9 cellular contexts compared by ENCODE assay signal in the genomic region with DNA sequence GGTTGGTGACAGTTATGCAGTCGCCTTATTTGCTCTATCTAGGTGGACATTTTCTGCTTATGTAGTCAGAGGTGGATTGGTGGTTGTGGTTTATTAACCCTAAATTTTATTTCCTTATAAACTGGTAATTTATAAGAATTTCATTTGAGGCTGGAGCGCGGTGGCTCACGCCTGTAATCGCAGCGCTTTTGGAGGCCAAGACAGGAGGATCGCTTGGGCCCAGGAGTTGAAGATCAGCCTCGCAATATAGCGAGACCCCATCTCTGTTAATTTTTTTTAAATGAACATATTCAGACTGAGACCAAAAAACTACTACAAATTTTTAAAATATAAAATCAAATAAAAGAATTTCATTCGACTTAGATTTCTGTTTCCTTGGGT. TPM values are rescaled to one million over a fixed set of nuclear protein-coding genes. Genes with fewer than 3 reads are reported as not detected.
A peak's percentile ranks its signal among the peaks of the same experiment; 100 is the strongest.
DNase-seq lines count a peak whose midpoint lies in the region; ATAC-seq, FAIRE-seq and TF ChIP-seq lines count a peak whose summit lies in the region.
"Had no signal": no experiment of that assay in that cellular context is flagged by ENCODE, and none has a peak within 500 bp of the region (broad histone marks: within the 10 kb centered on the region; RNA-seq: fewer than 3 reads in every experiment).

No MANE protein-coding gene starts in this region.

- H3K27me3 Mint-ChIP-seq in activated naive CD4-positive, alpha-beta T cell treated with anti-CD3 and anti-CD28 coated beads, Interleukin-2, amount 10 ng/mL, durations not matched to agents 7 days and 5 days, result no peaks in the 10 kb centered on the region
- no peaks in the 10 kb centered on the region for H3K27me3 Mint-ChIP-seq in type B pancreatic cell

- H3K4me2 ChIP-seq in K562 (ENCODE audit: insufficient read depth, low read length), result peak overlapping the region; percentile 88

- H3K79me2 ChIP-seq in K562 (ENCODE audit: control insufficient read depth, insufficient read depth, low read length), result peaks cover 55% of the 10 kb centered on the region

- peak overlapping the region; percentile 82 for H3K4me3 Mint-ChIP-seq in activated naive CD4-positive, alpha-beta T cell treated with anti-CD3 and anti-CD28 coated beads, Interleukin-2, amount 10 ng/mL, durations not matched to agents 7 days and 5 days
- H3K4me3 Mint-ChIP-seq in type B pancreatic cell, result peak overlapping the region; percentile 97

- no peak for TF ChIP-seq RAD21 in K562 (CRISPR knock-in tag; conservative IDR thresholded peaks at IDR 0.05 in 1 of 2, IDR thresholded peaks at IDR 0.05 in 1 of 2)

- no peaks in the 10 kb centered on the region for H3K9me1 ChIP-seq in K562 (ENCODE audit: control insufficient read depth, insufficient read depth, low read length)

- H3K4me3 ChIP-seq in K562 (peak overlapping the region; percentile 89), lung (peak overlapping the region; percentile 93)

- peaks cover 5% of the 10 kb centered on the region; the same call in 1 of the 2 replicates for H3K9me3 ChIP-seq in K562 (replicated peaks; ENCODE audit: control insufficient read depth, insufficient read depth, low read depth, low read length)
- no peaks in the 10 kb centered on the region for H3K9me3 ChIP-seq in lung (ENCODE audit: control insufficient read depth in 2 of 2, insufficient read depth in 1 of 2, low read length in 1 of 2)

- no peak for DNase-seq in activated naive CD4-positive, alpha-beta T cell treated with anti-CD3 and anti-CD28 coated beads, Interleukin-2, amount 10 ng/mL, durations not matched to agents 7 days and 5 days
- DNase-seq in activated naive CD4-positive, alpha-beta T cell treated with anti-CD3 and anti-CD28 coated beads, Interleukin-2, amount 50 U/mL, for 16 hours, result no peak
- DNase-seq in K562 (ENCODE audit: extremely low read depth in 1 of 4, low spot score in 3 of 4), result peak in 1 of 4 experiments; percentile 33
- no peak for DNase-seq in lung (ENCODE audit: low spot score)
- no peak for DNase-seq in type B pancreatic cell (ENCODE audit: extremely low spot score, unreplicated experiment)
- no peak for DNase-seq in GM10248 (ENCODE audit: extremely low spot score)
- DNase-seq in stimulated activated CD4-positive, alpha-beta T cell treated with anti-CD3 and anti-CD28 coated beads, Interleukin-1b, Interleukin-23, amount 100 ng/mL, for 48 hours, result no peak
- no peak for DNase-seq in SW 1271 (lab: John Stamatoyannopoulos, UW)

- CTCF ChIA-PET in activated naive CD4-positive, alpha-beta T cell treated with anti-CD3 and anti-CD28 coated beads, Interleukin-2, amount 10 ng/mL, durations not matched to agents 7 days and 5 days (lab: Charles Lee), result no interaction called here
- CTCF ChIA-PET in K562 (lab: Yijun Ruan, JAX; ENCODE audit: low intra/inter-chr PET ratio), result interaction anchor here (1.1 kb wide), 1 partner anchor 38 kb away, joined by 3 read pairs; no protein-coding TSS in a partner anchor
- CTCF ChIA-PET in GM10248 (lab: Yijun Ruan, JAX), result interaction anchor here (0.9 kb wide), 1 partner anchor 102 kb away, joined by 3 read pairs; no protein-coding TSS in a partner anchor

- H2AFZ ChIP-seq in K562 (ENCODE audit: low read depth, low read length), result peak overlapping the region; percentile 96

- peaks cover 5% of the 10 kb centered on the region for H3K9me3 Mint-ChIP-seq in activated naive CD4-positive, alpha-beta T cell treated with anti-CD3 and anti-CD28 coated beads, Interleukin-2, amount 10 ng/mL, durations not matched to agents 7 days and 5 days
- peaks cover 15% of the 10 kb centered on the region for H3K9me3 Mint-ChIP-seq in type B pancreatic cell

- H3K9ac ChIP-seq in K562 (ENCODE audit: insufficient read depth in 1 of 2, low read depth in 2 of 2, low read length in 2 of 2), result peak overlapping the region; percentile 96 to 98

- TF ChIP-seq CTCF in K562 (IDR thresholded peaks at IDR 0.05 in 2 of 3, conservative IDR thresholded peaks at IDR 0.05 in 1 of 3; ENCODE audit: insufficient read depth in 2 of 3, low read depth in 1 of 3, low read length in 3 of 3) (no peak), lung (IDR thresholded peaks at IDR 0.05; ENCODE audit: control extremely low read depth, extremely low read depth) (no peak), type B pancreatic cell (conservative IDR thresholded peaks at IDR 0.05) (no peak), GM10248 (IDR thresholded peaks at IDR 0.05; ENCODE audit: control extremely low read depth, extremely low read depth, low read depth, missing control alignments) (no peak)

- H3K36me3 Mint-ChIP-seq in activated naive CD4-positive, alpha-beta T cell treated with anti-CD3 and anti-CD28 coated beads, Interleukin-2, amount 10 ng/mL, durations not matched to agents 7 days and 5 days, result peaks cover 15% of the 10 kb centered on the region
- H3K36me3 Mint-ChIP-seq in type B pancreatic cell, result peaks cover 38% of the 10 kb centered on the region

- ATAC-seq in K562, result no peak
- no peak for ATAC-seq in lung (ENCODE audit: insufficient read depth, low FRiP score)

- H3K4me1 ChIP-seq in K562 (replicated peaks in 1 of 2; ENCODE audit: control insufficient read depth in 2 of 2, insufficient read depth in 2 of 2, low read length in 2 of 2) (peaks cover 7 to 15% of the 10 kb centered on the region in 2 experiments), lung (ENCODE audit: control insufficient read depth in 2 of 2, insufficient read depth in 2 of 2, low read length in 2 of 2) (peaks cover 4 to 10% of the 10 kb centered on the region in 2 donors)

- H3K4me1 Mint-ChIP-seq in activated naive CD4-positive, alpha-beta T cell treated with anti-CD3 and anti-CD28 coated beads, Interleukin-2, amount 10 ng/mL, durations not matched to agents 7 days and 5 days, result peaks cover 30% of the 10 kb centered on the region
- H3K4me1 Mint-ChIP-seq in type B pancreatic cell (ENCODE audit: unreplicated experiment), result peaks cover 13% of the 10 kb centered on the region

- intact Hi-C loops in K562 (cut with micrococcal nuclease), result no loop called here

- H3K27ac Mint-ChIP-seq in activated naive CD4-positive, alpha-beta T cell treated with anti-CD3 and anti-CD28 coated beads, Interleukin-2, amount 10 ng/mL, durations not matched to agents 7 days and 5 days, result peak overlapping the region; percentile 81
- peak overlapping the region; percentile 96 for H3K27ac Mint-ChIP-seq in type B pancreatic cell

- no peaks in the 10 kb centered on the region for H4K20me1 ChIP-seq in K562 (replicated peaks; ENCODE audit: control insufficient read depth, insufficient read depth, low read length)

- no peak for FAIRE-seq in K562 (lab: Jason Lieb, UNC)
- FAIRE-seq: colon had no signal

- WGBS in K562 (ENCODE audit: insufficient coverage, low coverage, missing lambda C conversion rate), result 7% methylated on average over 10 of the region's 10 CpGs
- 59 to 66% methylated on average over 10 of the region's 10 CpGs for WGBS in lung, 2 donors

- TF ChIP-seq POLR2A in K562 (conservative IDR thresholded peaks at IDR 0.05), result no peak

- no peak for TF ChIP-seq EP300 in K562 (IDR thresholded peaks at IDR 0.05; ENCODE audit: low read length)

- in situ Hi-C loops in K562 (cut with MboI), result no loop called here

- POLR2A ChIA-PET in K562 (lab: Yijun Ruan, JAX) (interaction anchor here (0.6 to 0.7 kb wide), 4 partner anchors 24 to 171 kb away, joined by 3 to 5 read pairs (median 4); no protein-coding TSS in a partner anchor), GM10248 (lab: Yijun Ruan, JAX) (no interaction called here)

- BruUV-seq in K562 (replicated peaks; lab: Mats Ljungman, UMichigan), result TSS peak; percentile 64

- peak overlapping the region; percentile 97 for H3K27ac ChIP-seq in K562 (ENCODE audit: extremely low read depth, low read depth, low read length)
- H3K27ac ChIP-seq in lung (ENCODE audit: low read depth in 1 of 2, low read length in 1 of 2), result peak overlapping the region in 1 of 2 donors; percentile 92

- H3K36me3 ChIP-seq in K562 (ENCODE audit: control insufficient read depth, insufficient read depth, low read length) (peaks cover 27% of the 10 kb centered on the region), lung (ENCODE audit: control insufficient read depth in 2 of 2, insufficient read depth in 2 of 2, low read length in 2 of 2) (peaks cover 0 to 2% of the 10 kb centered on the region in 2 donors)

- H3K27me3 ChIP-seq in K562 (ENCODE audit: control insufficient read depth in 2 of 2, insufficient read depth in 2 of 2, low read length in 2 of 2) (no peaks in the 10 kb centered on the region), lung (ENCODE audit: control insufficient read depth, insufficient read depth) (no peaks in the 10 kb centered on the region)

RNA-seq across cellular contexts. Expression of a gene that starts 0.8 kb away (rescaled TPM):
- total RNA-seq in K562 (2011; cell fraction: chromatin; rRNA removed; ENCODE audit: low replicate concordance), result 24.3 and 45.7 TPM in 2 replicates
- 18.7 and 22.2 TPM in 2 replicates for total RNA-seq in K562 (2011; cell fraction: nucleolus; rRNA removed)
- total RNA-seq in K562 (2011; cell fraction: nucleoplasm; rRNA removed), result 21.5 and 27.6 TPM in 2 replicates
- total RNA-seq in K562 (2014; rRNA removed) (7.0 and 7.5 TPM in 2 replicates), K562 (2014; rRNA removed; fragmentation: Illumina TruSeq; extraction: Trizol) (16.6 and 21.7 TPM in 2 replicates), K562 (2015; rRNA removed; fragmentation: Illumina TruSeq; extraction: Trizol) (13.1 and 14.3 TPM in 2 replicates), K562 (2021) (10.0 and 10.6 TPM in 2 replicates), lung (10 to 100 TPM; 10.2 to 30.6 TPM), type B pancreatic cell (ENCODE audit: low replicate concordance) (21.6 and 26.1 TPM in 2 replicates)
- polyA plus RNA-seq in K562 (2011; rRNA removed) (16.5 and 19.9 TPM in 2 replicates), K562 (2014; fragmentation: Illumina TruSeq; extraction: Trizol) (11.0 and 11.7 TPM in 2 replicates), K562 (2014; fragmentation: Nextera tagmentation; extraction: Ambion mirVana) (1 to 10 TPM; 6.6 to 6.9 TPM), K562 (2014; rRNA removed) (5.6 and 6.4 TPM in 2 replicates), lung (1 to 10 TPM; 4.8 to 7.4 TPM)
- polyA plus RNA-seq in K562 (2011; cell fraction: cytosol; rRNA removed), result 5.5 and 10.6 TPM in 2 replicates
- 9.8 and 12.6 TPM in 2 replicates for polyA plus RNA-seq in K562 (2011; cell fraction: nucleus; rRNA removed)
- 6.5 and 11.4 TPM in 2 replicates for polyA plus RNA-seq in K562 (2012)
- 30.8 and 38.6 TPM in 2 replicates for polyA minus RNA-seq in K562 (2011; rRNA and poly(A)+ RNA removed)
- polyA minus RNA-seq in K562 (2011; cell fraction: cytosol; rRNA and poly(A)+ RNA removed), result 9.9 and 10.5 TPM in 2 replicates
- polyA minus RNA-seq in K562 (2011; cell fraction: nucleus; rRNA and poly(A)+ RNA removed), result 5.8 and 14.1 TPM in 2 replicates

RNA-seq across cellular contexts. Expression of a gene that starts 20.6 kb away (rescaled TPM):
- total RNA-seq in K562 (2011; cell fraction: chromatin; rRNA removed; ENCODE audit: low replicate concordance), result not detected in 2 replicates
- total RNA-seq in K562 (2011; cell fraction: nucleolus; rRNA removed), result 0.53 and 0.67 TPM in 2 replicates
- total RNA-seq in K562 (2011; cell fraction: nucleoplasm; rRNA removed), result 0.69 TPM in 1 of 2 replicates, not detected in the other
- total RNA-seq in K562 (2014; rRNA removed), result 0.27 and 0.45 TPM in 2 replicates
- 0.29 and 0.41 TPM in 2 replicates for total RNA-seq in K562 (2014; rRNA removed; fragmentation: Illumina TruSeq; extraction: Trizol)
- total RNA-seq in K562 (2015; rRNA removed; fragmentation: Illumina TruSeq; extraction: Trizol), result 0.79 and 1.1 TPM in 2 replicates
- 0.62 and 0.85 TPM in 2 replicates for total RNA-seq in K562 (2021)
- polyA plus RNA-seq in K562 (2011; rRNA removed), result 0.26 and 1.0 TPM in 2 replicates
- 0.89 and 1.3 TPM in 2 replicates for polyA plus RNA-seq in K562 (2011; cell fraction: cytosol; rRNA removed)
- polyA plus RNA-seq in K562 (2011; cell fraction: nucleus; rRNA removed), result 0.58 and 1.1 TPM in 2 replicates
- 1.1 and 16.7 TPM in 2 replicates for polyA plus RNA-seq in K562 (2012)
- polyA plus RNA-seq in K562 (2014; fragmentation: Illumina TruSeq; extraction: Trizol), result 0.22 and 0.33 TPM in 2 replicates
- under 1 TPM in 1 of 2 experiments, not detected in 1; 0.06 TPM for polyA plus RNA-seq in K562 (2014; fragmentation: Nextera tagmentation; extraction: Ambion mirVana)
- 0.34 and 0.45 TPM in 2 replicates for polyA plus RNA-seq in K562 (2014; rRNA removed)
- polyA minus RNA-seq in K562 (2011; rRNA and poly(A)+ RNA removed), result 0.21 and 0.30 TPM in 2 replicates
- polyA minus RNA-seq in K562 (2011; cell fraction: cytosol; rRNA and poly(A)+ RNA removed), result not detected in 2 replicates
- polyA minus RNA-seq in K562 (2011; cell fraction: nucleus; rRNA and poly(A)+ RNA removed), result 0.33 TPM in 1 of 2 replicates, not detected in the other
- total RNA-seq in lung, result 100 to 1,000 TPM in 1 of 2 donors, 10 to 100 TPM in 1; 22.5 to 184 TPM
- 100 to 1,000 TPM in 1 of 2 donors, 10 to 100 TPM in 1; 95.6 to 301 TPM for polyA plus RNA-seq in lung
- total RNA-seq in type B pancreatic cell (ENCODE audit: low replicate concordance), result 3.2 and 6.0 TPM in 2 replicates

RNA-seq across cellular contexts. Expression of a gene that starts 39.1 kb away (rescaled TPM):
- 33.4 and 92.9 TPM in 2 replicates for total RNA-seq in K562 (2011; cell fraction: chromatin; rRNA removed; ENCODE audit: low replicate concordance)
- total RNA-seq in K562 (2011; cell fraction: nucleolus; rRNA removed), result 71.2 and 72.1 TPM in 2 replicates
- total RNA-seq in K562 (2011; cell fraction: nucleoplasm; rRNA removed), result 70.5 and 83.9 TPM in 2 replicates
- total RNA-seq in K562 (2014; rRNA removed), result 74.2 and 118 TPM in 2 replicates
- total RNA-seq in K562 (2014; rRNA removed; fragmentation: Illumina TruSeq; extraction: Trizol), result 56.3 and 71.5 TPM in 2 replicates
- total RNA-seq in K562 (2015; rRNA removed; fragmentation: Illumina TruSeq; extraction: Trizol), result 125 and 129 TPM in 2 replicates
- total RNA-seq in K562 (2021), result 105 and 107 TPM in 2 replicates
- 38.4 and 43.8 TPM in 2 replicates for polyA plus RNA-seq in K562 (2011; rRNA removed)
- 124 and 196 TPM in 2 replicates for polyA plus RNA-seq in K562 (2011; cell fraction: cytosol; rRNA removed)
- polyA plus RNA-seq in K562 (2011; cell fraction: nucleus; rRNA removed), result 82.4 and 93.1 TPM in 2 replicates
- polyA plus RNA-seq in K562 (2012), result 94.4 and 105 TPM in 2 replicates
- polyA plus RNA-seq in K562 (2014; fragmentation: Illumina TruSeq; extraction: Trizol), result 147 and 170 TPM in 2 replicates
- polyA plus RNA-seq in K562 (2014; fragmentation: Nextera tagmentation; extraction: Ambion mirVana), result 10 to 100 TPM; 16.7 to 49.1 TPM
- 99.8 and 115 TPM in 2 replicates for polyA plus RNA-seq in K562 (2014; rRNA removed)
- polyA minus RNA-seq in K562 (2011; rRNA and poly(A)+ RNA removed), result 25.4 and 33.3 TPM in 2 replicates
- 35.9 and 36.6 TPM in 2 replicates for polyA minus RNA-seq in K562 (2011; cell fraction: cytosol; rRNA and poly(A)+ RNA removed)
- 19.3 and 19.7 TPM in 2 replicates for polyA minus RNA-seq in K562 (2011; cell fraction: nucleus; rRNA and poly(A)+ RNA removed)
- 10 to 100 TPM; 19.2 to 64.2 TPM for total RNA-seq in lung
- polyA plus RNA-seq in lung, result 10 to 100 TPM; 56.9 to 82.8 TPM
- total RNA-seq in type B pancreatic cell (ENCODE audit: low replicate concordance), result 51.3 and 57.1 TPM in 2 replicates

RNA-seq across cellular contexts. Expression of a gene that starts 59.4 kb away (rescaled TPM):
- total RNA-seq in K562 (2011; cell fraction: chromatin; rRNA removed; ENCODE audit: low replicate concordance), result 1.7 and 4.4 TPM in 2 replicates
- total RNA-seq in K562 (2011; cell fraction: nucleolus; rRNA removed), result 1.6 and 3.8 TPM in 2 replicates
- total RNA-seq in K562 (2011; cell fraction: nucleoplasm; rRNA removed), result 3.5 and 5.3 TPM in 2 replicates
- 9.1 and 10.1 TPM in 2 replicates for total RNA-seq in K562 (2014; rRNA removed)
- total RNA-seq in K562 (2014; rRNA removed; fragmentation: Illumina TruSeq; extraction: Trizol), result 3.7 and 4.9 TPM in 2 replicates
- 3.4 and 3.5 TPM in 2 replicates for total RNA-seq in K562 (2015; rRNA removed; fragmentation: Illumina TruSeq; extraction: Trizol)
- 5.8 and 6.1 TPM in 2 replicates for total RNA-seq in K562 (2021)
- polyA plus RNA-seq in K562 (2011; rRNA removed), result 8.4 and 10.6 TPM in 2 replicates
- 15.3 and 31.5 TPM in 2 replicates for polyA plus RNA-seq in K562 (2011; cell fraction: cytosol; rRNA removed)
- polyA plus RNA-seq in K562 (2011; cell fraction: nucleus; rRNA removed), result 5.2 and 8.0 TPM in 2 replicates
- 4.4 and 6.5 TPM in 2 replicates for polyA plus RNA-seq in K562 (2012)
- polyA plus RNA-seq in K562 (2014; fragmentation: Illumina TruSeq; extraction: Trizol), result 5.2 and 6.9 TPM in 2 replicates
- under 1 TPM; 0.23 to 0.32 TPM for polyA plus RNA-seq in K562 (2014; fragmentation: Nextera tagmentation; extraction: Ambion mirVana)
- polyA plus RNA-seq in K562 (2014; rRNA removed), result 5.7 and 7.0 TPM in 2 replicates
- polyA minus RNA-seq in K562 (2011; rRNA and poly(A)+ RNA removed), result 12.1 and 16.9 TPM in 2 replicates
- polyA minus RNA-seq in K562 (2011; cell fraction: cytosol; rRNA and poly(A)+ RNA removed), result 5.6 and 8.2 TPM in 2 replicates
- polyA minus RNA-seq in K562 (2011; cell fraction: nucleus; rRNA and poly(A)+ RNA removed), result 1.2 and 2.8 TPM in 2 replicates
- total RNA-seq in lung, result 10 to 100 TPM; 16.5 to 34.9 TPM
- polyA plus RNA-seq in lung, result 10 to 100 TPM; 17.2 to 27.8 TPM
- 2.3 and 7.9 TPM in 2 replicates for total RNA-seq in type B pancreatic cell (ENCODE audit: low replicate concordance)
